12 cellular contexts compared by ENCODE assay signal in the genomic region with DNA sequence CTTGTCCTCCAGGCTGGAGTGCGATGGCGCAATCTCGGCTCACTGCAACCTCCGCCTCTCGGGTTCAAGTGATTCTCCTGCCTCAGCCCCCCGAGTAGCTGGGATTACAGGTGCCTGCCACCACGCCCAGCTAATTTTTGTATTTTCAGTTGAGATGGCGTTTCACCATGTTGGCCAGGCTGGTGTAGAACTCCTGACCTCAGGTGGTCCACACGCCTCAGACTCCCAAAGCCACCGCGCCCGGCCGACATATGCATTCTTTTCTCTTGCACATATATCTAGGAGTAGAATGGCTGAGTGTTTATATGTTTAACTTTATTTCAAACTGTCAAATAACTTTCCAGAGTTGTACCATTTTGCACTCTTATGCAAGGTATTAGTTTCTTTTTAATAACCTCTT. TPM values are rescaled to one million over a fixed set of nuclear protein-coding genes. Genes with fewer than 3 reads are reported as not detected.
"Had no signal": no experiment of that assay in that cellular context is flagged by ENCODE, and none has a peak within 500 bp of the region (broad histone marks: within the 10 kb centered on the region; RNA-seq: fewer than 3 reads in every experiment).

No MANE protein-coding gene starts in this region.

RNA-seq across cellular contexts. Expression of gene EMX1, which starts 9.9 kb away (rescaled TPM):
- total RNA-seq: activated CD4-positive, alpha-beta memory T cell treated with anti-CD3 and anti-CD28 coated beads for 36 hours; activated CD4-positive, alpha-beta memory T cell treated with anti-CD3 and anti-CD28 coated beads, Interleukin-2, amount 10 ng/mL, durations not matched to agents 7 days and 5 days; activated CD4-positive, alpha-beta T cell treated with anti-CD3 and anti-CD28 coated beads for 36 hours; activated CD4-positive, alpha-beta T cell treated with anti-CD3 and anti-CD28 coated beads, Interleukin-2, amount 10 ng/mL, durations not matched to agents 24 days and 14 days; activated CD4-positive, alpha-beta T cell treated with anti-CD3 and anti-CD28 coated beads, Interleukin-2, amount 10 ng/mL, durations not matched to agents 7 days and 5 days; activated CD8-positive, alpha-beta memory T cell treated with anti-CD3 and anti-CD28 coated beads, Interleukin-2, amount 10 ng/mL, durations not matched to agents 7 days and 5 days; activated CD8-positive, alpha-beta T cell treated with anti-CD3 and anti-CD28 coated beads for 36 hours; activated CD8-positive, alpha-beta T cell treated with anti-CD3 and anti-CD28 coated beads, Interleukin-2, amount 10 ng/mL, durations not matched to agents 7 days and 5 days; T-cell; T-helper 1 cell treated with Interleukin-12 subunit alpha and Interleukin-12 subunit beta and Interleukin-4 antibody, amounts not matched to agents 30 ng/mL and 1 ng/mL, for 36 hours; T-helper 17 cell; T-helper 2 cell treated with Interferon-gamma antibody and Interleukin-4, amounts not matched to agents 100 ng/mL and 5 ng/mL, for 36 hours had no signal
